Comparison of ENCODE assay signal across 23 cellular contexts in the genomic region with DNA sequence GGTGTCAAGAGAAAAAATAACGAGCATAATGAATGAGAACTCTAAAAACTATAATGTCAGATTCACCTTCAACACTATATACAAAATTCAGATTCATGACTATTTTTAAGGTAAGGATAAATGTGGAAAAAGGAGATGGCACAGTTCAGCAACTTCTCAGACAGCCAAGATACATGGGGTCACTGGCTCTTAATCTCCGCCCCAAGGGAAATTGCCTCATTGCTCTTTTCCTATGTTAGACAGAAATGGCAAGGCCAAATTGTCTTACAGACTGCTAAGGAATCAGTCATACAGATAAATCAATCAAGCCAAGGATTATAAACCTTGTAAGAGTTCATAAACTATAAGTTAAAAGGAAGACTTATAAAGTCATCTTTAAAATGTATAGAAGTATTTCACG.
"Had no signal": no experiment of that assay in that cellular context is flagged by ENCODE, and none has a peak within 500 bp of the region (broad histone marks: within the 10 kb centered on the region; RNA-seq: fewer than 3 reads in every experiment).

No MANE protein-coding gene starts in this region.

- H3K27me3 Mint-ChIP-seq: stimulated activated memory B cell treated with anti-CD40 and anti-IgM and Interleukin-4, amounts not matched to agents 10 μg/mL and 1 μg/mL and 100 μg/mL, for 72 hours; stimulated activated naive CD8-positive, alpha-beta T cell treated with anti-CD3 and anti-CD28 coated beads, Interleukin-15, Interleukin-2, amounts not matched to agents 100 ng/mL and 50 ng/mL, for 24 hours had no signal

- H3K27me3 ChIP-seq: cardiac muscle cell, esophagus muscularis mucosa, gastroesophageal sphincter, hepatocyte, left lung, right lobe of liver, spleen, tibial artery had no signal

- H3K9me3 Mint-ChIP-seq: stimulated activated memory B cell treated with anti-CD40 and anti-IgM and Interleukin-4, amounts not matched to agents 10 μg/mL and 1 μg/mL and 100 μg/mL, for 72 hours; stimulated activated naive CD8-positive, alpha-beta T cell treated with anti-CD3 and anti-CD28 coated beads, Interleukin-15, Interleukin-2, amounts not matched to agents 100 ng/mL and 50 ng/mL, for 24 hours had no signal

- H3K27ac Mint-ChIP-seq: naive thymus-derived CD4-positive, alpha-beta T cell; nephron progenitor cell; stimulated activated memory B cell treated with anti-CD40 and anti-IgM and Interleukin-4, amounts not matched to agents 10 μg/mL and 1 μg/mL and 100 μg/mL, for 72 hours; stimulated activated naive CD8-positive, alpha-beta T cell treated with anti-CD3 and anti-CD28 coated beads, Interleukin-15, Interleukin-2, amounts not matched to agents 100 ng/mL and 50 ng/mL, for 24 hours had no signal

- H3K79me2 ChIP-seq: hepatocyte, parathyroid adenoma had no signal

- H3K27ac ChIP-seq: cardiac muscle cell, epithelial cell of prostate, hepatocyte, left lung, parathyroid adenoma, prostate gland, right lobe of liver, spleen, tibial artery had no signal

- ATAC-seq: naive thymus-derived CD4-positive, alpha-beta T cell; right lobe of liver; stimulated activated memory B cell treated with anti-CD40 and anti-IgM and Interleukin-4, amounts not matched to agents 10 μg/mL and 1 μg/mL and 100 μg/mL, for 72 hours had no signal

- H2AFZ ChIP-seq: hepatocyte, parathyroid adenoma had no signal

- H3K4me3 Mint-ChIP-seq: naive thymus-derived CD4-positive, alpha-beta T cell; nephron progenitor cell; stimulated activated memory B cell treated with anti-CD40 and anti-IgM and Interleukin-4, amounts not matched to agents 10 μg/mL and 1 μg/mL and 100 μg/mL, for 72 hours; stimulated activated naive CD8-positive, alpha-beta T cell treated with anti-CD3 and anti-CD28 coated beads, Interleukin-15, Interleukin-2, amounts not matched to agents 100 ng/mL and 50 ng/mL, for 24 hours had no signal

- H3K4me3 ChIP-seq: cardiac muscle cell, coronary artery, dorsolateral prefrontal cortex, esophagus muscularis mucosa, gastroesophageal sphincter, hepatocyte, left lung, prostate gland, right lobe of liver, spleen, tibial artery had no signal

- H3K4me1 ChIP-seq: left lung, parathyroid adenoma, prostate gland, right lobe of liver, spleen, tibial artery had no signal

- H3K9ac ChIP-seq: parathyroid adenoma had no signal

- H3K36me3 Mint-ChIP-seq: naive thymus-derived CD4-positive, alpha-beta T cell; stimulated activated memory B cell treated with anti-CD40 and anti-IgM and Interleukin-4, amounts not matched to agents 10 μg/mL and 1 μg/mL and 100 μg/mL, for 72 hours had no signal

- H3K4me1 Mint-ChIP-seq: naive thymus-derived CD4-positive, alpha-beta T cell; nephron progenitor cell; stimulated activated memory B cell treated with anti-CD40 and anti-IgM and Interleukin-4, amounts not matched to agents 10 μg/mL and 1 μg/mL and 100 μg/mL, for 72 hours had no signal

- DNase-seq: effector CD8-positive, alpha-beta T cell; foreskin fibroblast; left lung; mesendoderm; naive thymus-derived CD4-positive, alpha-beta T cell; nephron progenitor cell; right lobe of liver; spleen; stimulated activated CD4-positive, alpha-beta T cell treated with anti-CD3 and anti-CD28 coated beads, Interleukin-15, amount 100 ng/mL, for 24 hours; stimulated activated CD4-positive, alpha-beta T cell treated with anti-CD3 and anti-CD28 coated beads, Interleukin-1b, Interleukin-23, amount 100 ng/mL, for 48 hours; stimulated activated CD4-positive, alpha-beta T cell treated with anti-CD3 and anti-CD28 coated beads, Interleukin-4, amount 100 ng/mL, for 24 hours had no signal

- H3K9me3 ChIP-seq: esophagus muscularis mucosa, gastroesophageal sphincter, left lung, prostate gland, right lobe of liver, spleen, tibial artery had no signal

- H3K36me3 ChIP-seq: cardiac muscle cell, esophagus muscularis mucosa, gastroesophageal sphincter, left lung, prostate gland, right lobe of liver, spleen, tibial artery had no signal

- H3K4me2 ChIP-seq: hepatocyte had no signal
